ENCODE assay signal across 10 cellular contexts in the genomic region with DNA sequence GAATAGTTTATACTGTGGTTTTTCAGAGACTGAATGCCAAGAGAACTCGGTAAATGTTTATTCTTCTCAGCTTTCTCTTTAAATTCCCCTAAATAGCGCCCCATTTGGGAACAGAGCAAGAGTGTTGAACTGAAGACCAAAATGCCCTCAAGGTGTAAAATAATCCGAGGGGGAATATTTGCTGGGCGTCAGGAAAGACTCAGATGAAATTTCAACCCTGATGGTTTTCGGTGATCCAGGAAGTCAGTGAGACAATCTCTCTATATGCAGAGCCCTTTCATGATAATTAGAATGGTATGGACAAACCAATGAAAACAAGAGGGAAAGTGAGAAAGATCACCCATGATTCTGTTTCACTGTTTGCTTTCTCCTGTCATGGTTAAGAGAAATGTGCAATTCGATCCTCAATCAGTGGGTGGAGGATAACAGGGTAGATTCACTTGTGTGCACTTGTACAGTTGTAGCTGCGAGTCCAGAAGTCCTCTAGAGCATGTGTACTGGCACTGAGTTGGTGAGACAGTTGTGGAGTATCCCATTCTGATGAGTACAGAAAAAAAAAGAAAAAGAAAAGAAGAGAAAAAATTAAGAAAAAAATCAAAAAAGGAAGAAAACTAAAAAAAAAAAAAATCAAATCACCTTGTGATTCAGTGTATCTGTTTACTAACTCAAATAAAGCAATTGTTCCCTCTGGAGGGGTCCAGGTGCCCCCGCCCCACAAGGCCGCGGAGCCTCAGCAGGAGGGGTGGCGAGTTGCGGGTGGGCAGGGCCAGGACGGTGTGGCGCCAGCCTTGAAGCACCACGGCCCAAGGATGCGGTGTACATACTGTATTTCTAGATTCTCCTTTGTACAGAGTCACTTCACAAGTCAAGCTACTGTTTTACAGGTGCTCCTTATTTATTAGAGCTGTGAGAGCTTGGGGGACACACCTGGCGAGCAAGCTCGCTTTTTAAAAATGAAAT.
A peak's percentile ranks its signal among the peaks of the same experiment; 100 is the strongest.
DNase-seq lines count a peak whose midpoint lies in the region; ATAC-seq and TF ChIP-seq lines count a peak whose summit lies in the region.
"Had no signal": no experiment of that assay in that cellular context is flagged by ENCODE, and none has a peak within 500 bp of the region (broad histone marks: within the 10 kb centered on the region; RNA-seq: fewer than 3 reads in every experiment).

No MANE protein-coding gene starts in this region.

- H3K9me3 Mint-ChIP-seq in natural killer cell, result no peaks in the 10 kb centered on the region
- H3K9me3 Mint-ChIP-seq in natural killer cell treated with Interleukin-12 subunit alpha and Interleukin-12 subunit beta and Interleukin-15 and Interleukin-18, amount 100 ng/mL, for 72 hours, result no peaks in the 10 kb centered on the region
- no peaks in the 10 kb centered on the region for H3K9me3 Mint-ChIP-seq in central memory CD8-positive, alpha-beta T cell
- no peaks in the 10 kb centered on the region for H3K9me3 Mint-ChIP-seq in type B pancreatic cell
- H3K9me3 Mint-ChIP-seq in activated naive CD4-positive, alpha-beta T cell treated with anti-CD3 and anti-CD28 coated beads for 36 hours, result no peaks in the 10 kb centered on the region

- intact Hi-C loops in natural killer cell (cut with micrococcal nuclease), result no loop called here
- intact Hi-C loops in activated naive CD4-positive, alpha-beta T cell treated with anti-CD3 and anti-CD28 coated beads for 36 hours (cut with micrococcal nuclease), result loop anchor here (5.0 kb wide), 1 partner anchor 532 kb away; no protein-coding TSS in a partner anchor

- no peak overlapping the region for H3K27ac Mint-ChIP-seq in natural killer cell
- no peak overlapping the region for H3K27ac Mint-ChIP-seq in natural killer cell treated with Interleukin-12 subunit alpha and Interleukin-12 subunit beta and Interleukin-15 and Interleukin-18, amount 100 ng/mL, for 72 hours
- no peak overlapping the region for H3K27ac Mint-ChIP-seq in central memory CD8-positive, alpha-beta T cell (ENCODE audit: low read depth)
- no peak overlapping the region for H3K27ac Mint-ChIP-seq in type B pancreatic cell
- no peak overlapping the region for H3K27ac Mint-ChIP-seq in activated naive CD4-positive, alpha-beta T cell treated with anti-CD3 and anti-CD28 coated beads for 36 hours

- peaks cover 9 to 33% of the 10 kb centered on the region in 2 donors for H3K27me3 Mint-ChIP-seq in natural killer cell (ENCODE audit: low read depth in 2 of 2)
- H3K27me3 Mint-ChIP-seq in natural killer cell treated with Interleukin-12 subunit alpha and Interleukin-12 subunit beta and Interleukin-15 and Interleukin-18, amount 100 ng/mL, for 72 hours, result peaks cover 0 to 12% of the 10 kb centered on the region in 2 donors
- H3K27me3 Mint-ChIP-seq in central memory CD8-positive, alpha-beta T cell, result peaks cover 20% of the 10 kb centered on the region
- peaks cover 6% of the 10 kb centered on the region for H3K27me3 Mint-ChIP-seq in type B pancreatic cell
- H3K27me3 Mint-ChIP-seq in activated naive CD4-positive, alpha-beta T cell treated with anti-CD3 and anti-CD28 coated beads for 36 hours (ENCODE audit: low read depth), result peaks cover 3% of the 10 kb centered on the region

- H3K4me3 Mint-ChIP-seq in natural killer cell, result peak overlapping the region; percentile 70
- H3K4me3 Mint-ChIP-seq in natural killer cell treated with Interleukin-12 subunit alpha and Interleukin-12 subunit beta and Interleukin-15 and Interleukin-18, amount 100 ng/mL, for 72 hours, result no peak overlapping the region
- H3K4me3 Mint-ChIP-seq in central memory CD8-positive, alpha-beta T cell, result peak overlapping the region; percentile 61
- peak overlapping the region; percentile 35 for H3K4me3 Mint-ChIP-seq in type B pancreatic cell
- no peak overlapping the region for H3K4me3 Mint-ChIP-seq in activated naive CD4-positive, alpha-beta T cell treated with anti-CD3 and anti-CD28 coated beads for 36 hours

- H3K4me1 Mint-ChIP-seq in natural killer cell (peaks cover 0 to 25% of the 10 kb centered on the region in 2 donors), type B pancreatic cell (ENCODE audit: unreplicated experiment) (peaks cover 68% of the 10 kb centered on the region)
- H3K4me1 Mint-ChIP-seq in natural killer cell treated with Interleukin-12 subunit alpha and Interleukin-12 subunit beta and Interleukin-15 and Interleukin-18, amount 100 ng/mL, for 72 hours (ENCODE audit: low read depth in 2 of 2), result peaks cover 9 to 30% of the 10 kb centered on the region in 2 donors
- peaks cover 18% of the 10 kb centered on the region for H3K4me1 Mint-ChIP-seq in central memory CD8-positive, alpha-beta T cell
- peaks cover 20% of the 10 kb centered on the region for H3K4me1 Mint-ChIP-seq in activated naive CD4-positive, alpha-beta T cell treated with anti-CD3 and anti-CD28 coated beads for 36 hours (ENCODE audit: low read depth)

- no peak for ATAC-seq in natural killer cell
- no peak for ATAC-seq in natural killer cell treated with Interleukin-12 subunit alpha and Interleukin-12 subunit beta and Interleukin-15 and Interleukin-18, amount 100 ng/mL, for 72 hours
- no peak for ATAC-seq in central memory CD8-positive, alpha-beta T cell (replicated peaks; ENCODE audit: extremely low read depth, poor library complexity, severe bottlenecking)
- ATAC-seq: foreskin keratinocyte had no signal

- no peak for TF ChIP-seq CTCF in natural killer cell (IDR thresholded peaks at IDR 0.05)
- no peak for TF ChIP-seq CTCF in type B pancreatic cell (conservative IDR thresholded peaks at IDR 0.05)
- TF ChIP-seq CTCF in GM10266 (IDR thresholded peaks at IDR 0.05; ENCODE audit: control insufficient read depth, insufficient read depth, low read depth, missing control alignments), result no peak

- H3K36me3 Mint-ChIP-seq in natural killer cell (no peaks in the 10 kb centered on the region), type B pancreatic cell (peaks cover 4% of the 10 kb centered on the region)
- no peaks in the 10 kb centered on the region for H3K36me3 Mint-ChIP-seq in natural killer cell treated with Interleukin-12 subunit alpha and Interleukin-12 subunit beta and Interleukin-15 and Interleukin-18, amount 100 ng/mL, for 72 hours
- H3K36me3 Mint-ChIP-seq in central memory CD8-positive, alpha-beta T cell (ENCODE audit: insufficient read depth), result peaks cover 1% of the 10 kb centered on the region
- no peaks in the 10 kb centered on the region for H3K36me3 Mint-ChIP-seq in activated naive CD4-positive, alpha-beta T cell treated with anti-CD3 and anti-CD28 coated beads for 36 hours (ENCODE audit: low read depth)
- H3K36me3 Mint-ChIP-seq: CD14-positive monocyte had no signal

- no peak for DNase-seq in natural killer cell
- no peak for DNase-seq in natural killer cell treated with Interleukin-12 subunit alpha and Interleukin-12 subunit beta and Interleukin-15 and Interleukin-18, amount 100 ng/mL, for 72 hours (ENCODE audit: low spot score)
- DNase-seq in NCI-H345 treated with DMSO at 0.1 percent for 48 hours (lab: John Stamatoyannopoulos, UW; ENCODE audit: unreplicated experiment), result peak; percentile 12
- no peak for DNase-seq in central memory CD8-positive, alpha-beta T cell (ENCODE audit: low spot score in 2 of 2)
- DNase-seq in type B pancreatic cell (ENCODE audit: extremely low spot score, unreplicated experiment), result no peak
- no peak for DNase-seq in HT-29 (ENCODE audit: low spot score)
- DNase-seq in activated naive CD4-positive, alpha-beta T cell treated with anti-CD3 and anti-CD28 coated beads for 36 hours, result no peak
- no peak for DNase-seq in GM10266 (ENCODE audit: extremely low spot score)
- DNase-seq: foreskin keratinocyte had no signal

- CTCF ChIA-PET in activated naive CD4-positive, alpha-beta T cell treated with anti-CD3 and anti-CD28 coated beads for 36 hours (lab: Charles Lee), result interaction anchor here (0.6 kb wide), 1 partner anchor 1008 kb away, joined by 3 read pairs; no protein-coding TSS in a partner anchor

Comparison
In these comparisons a context has a peak if more than half of its experiments do, and no peak if none do; other contexts are left out.
1. H3K4me3 Mint-ChIP-seq: peak in natural killer cell (single experiment), central memory CD8-positive, alpha-beta T cell (single experiment) and type B pancreatic cell (single experiment); none in natural killer cell treated with Interleukin-12 subunit alpha and Interleukin-12 subunit beta and Interleukin-15 and Interleukin-18, amount 100 ng/mL, for 72 hours (single experiment) and activated naive CD4-positive, alpha-beta T cell treated with anti-CD3 and anti-CD28 coated beads for 36 hours (single experiment).